ENCODE assay signal across 28 cellular contexts in the genomic region with DNA sequence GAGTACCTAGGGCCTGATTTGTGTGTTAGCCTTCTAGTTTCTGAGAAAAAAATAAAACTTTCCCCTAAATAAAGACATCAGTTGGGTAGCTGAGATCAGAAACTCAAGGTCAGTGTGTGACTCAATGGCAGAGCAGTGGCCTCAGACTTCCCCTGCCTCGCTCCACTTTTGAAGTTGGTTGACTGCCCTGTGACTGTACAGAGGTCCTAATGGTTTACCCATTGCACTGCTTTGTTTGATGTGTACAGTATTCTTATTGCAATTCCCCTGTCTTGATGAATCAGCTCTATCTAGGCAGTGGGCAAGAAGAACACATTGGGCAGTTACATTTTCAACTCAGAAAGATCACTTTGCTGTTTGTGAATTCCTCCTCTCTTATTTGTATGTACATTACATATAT.
"Had no signal": no experiment of that assay in that cellular context is flagged by ENCODE, and none has a peak within 500 bp of the region (broad histone marks: within the 10 kb centered on the region; RNA-seq: fewer than 3 reads in every experiment).

No MANE protein-coding gene starts in this region.

- H3K36me3 Mint-ChIP-seq: memory B cell, natural killer cell, type B pancreatic cell had no signal

- H3K27me3 ChIP-seq: gastroesophageal sphincter, heart right ventricle, ovary, right lobe of liver, testis, tibial artery had no signal

- H3K27ac Mint-ChIP-seq: memory B cell, natural killer cell, type B pancreatic cell had no signal

- ATAC-seq: esophagus mucosa; foreskin keratinocyte; gastroesophageal sphincter; heart right ventricle; left lobe of liver; natural killer cell; right lobe of liver; stimulated activated naive CD8-positive, alpha-beta T cell treated with anti-CD3 and anti-CD28 coated beads, Interleukin-15, Interleukin-2, amounts not matched to agents 100 U/mL and 50 U/mL, for 24 hours had no signal

- H3K36me3 ChIP-seq: gastroesophageal sphincter, heart right ventricle, ovary, right lobe of liver, tibial artery had no signal

- H3K4me1 ChIP-seq: foreskin keratinocyte, gastroesophageal sphincter, heart right ventricle, right lobe of liver, testis, tibial artery had no signal

- DNase-seq: dorsolateral prefrontal cortex; effector CD4-positive, alpha-beta T cell; foreskin keratinocyte; glutamatergic neuron; heart right ventricle; hippocampal formation; islet precursor cell; natural killer cell; occipital lobe; ovary; posterior cingulate gyrus; right lobe of liver; small intestine; stimulated activated CD4-positive, alpha-beta T cell treated with anti-CD3 and anti-CD28 coated beads, Interleukin-12 subunit alpha, Interleukin-12 subunit beta, amount 100 ng/mL, for 4 hours; stimulated activated CD4-positive, alpha-beta T cell treated with anti-CD3 and anti-CD28 coated beads, Interleukin-1b, Interleukin-23, amount 100 ng/mL, for 48 hours; stimulated activated CD4-positive, alpha-beta T cell treated with anti-CD3 and anti-CD28 coated beads, Interleukin-4, amount 100 ng/mL, for 1 hour; stimulated activated CD8-positive, alpha-beta memory T cell treated with anti-CD3 and anti-CD28 coated beads, Interleukin-4, amount 100 ng/mL, for 48 hours; stimulated activated naive CD8-positive, alpha-beta T cell treated with anti-CD3 and anti-CD28 coated beads, Interleukin-15, Interleukin-2, amounts not matched to agents 100 U/mL and 50 U/mL, for 24 hours; substantia nigra; testis; tibial artery had no signal

- H3K4me1 Mint-ChIP-seq: memory B cell, natural killer cell had no signal

- H3K27ac ChIP-seq: dorsolateral prefrontal cortex, foreskin keratinocyte, gastroesophageal sphincter, heart right ventricle, ovary, right lobe of liver, testis, tibial artery had no signal

- FAIRE-seq: colon, small intestine had no signal

- H3K9me3 ChIP-seq: gastroesophageal sphincter, heart right ventricle, ovary, right lobe of liver, testis, tibial artery had no signal

- H3K4me3 Mint-ChIP-seq: memory B cell, natural killer cell, type B pancreatic cell had no signal

- H3K4me3 ChIP-seq: dorsolateral prefrontal cortex, gastroesophageal sphincter, heart right ventricle, lung, ovary, right lobe of liver, testis, tibial artery had no signal

- H3K9me3 Mint-ChIP-seq: memory B cell, type B pancreatic cell had no signal
